ENCODE assay signal across 10 cellular contexts in genomic region chr6:7196019-7196402, GRCh38.
DNase-seq lines count a peak whose midpoint lies in the region; ATAC-seq and TF ChIP-seq lines count a peak whose summit lies in the region.
"Had no signal": no experiment of that assay in that cellular context is flagged by ENCODE, and none has a peak within 500 bp of the region (broad histone marks: within the 10 kb centered on the region; RNA-seq: fewer than 3 reads in every experiment).

No MANE protein-coding gene starts in this region.

- H3K4me3 Mint-ChIP-seq in activated T-cell treated with anti-CD3 and anti-CD28 coated beads, Interleukin-2, amount 50 U/mL, for 72 hours, result peak overlapping the region; percentile 60 to 74
- no peak overlapping the region for H3K4me3 Mint-ChIP-seq in WTC11

- no peak for DNase-seq in activated T-cell treated with anti-CD3 and anti-CD28 coated beads, Interleukin-2, amount 50 U/mL, for 72 hours
- DNase-seq in activated T-cell treated with anti-CD3 and anti-CD28 coated beads for 4 hours (no peak), WTC11 (ENCODE audit: low spot score) (no peak), left ventricle myocardium superior (no peak), sciatic nerve (ENCODE audit: low spot score) (no peak), KBM-7 (no peak), hepatic stellate cell (ENCODE audit: low spot score) (no peak)
- DNase-seq: nucleus accumbens had no signal

- POLR2A ChIA-PET in WTC11 (lab: Charles Lee), result no interaction called here

- ATAC-seq in activated T-cell treated with anti-CD3 and anti-CD28 coated beads, Interleukin-2, amount 50 U/mL, for 72 hours (replicated peaks in 1 of 2), result peak; percentile 54 to 55
- ATAC-seq in WTC11, result peak; percentile 59
- peak; percentile 52 for ATAC-seq in left ventricle myocardium superior
- ATAC-seq in sciatic nerve, result peak; percentile 73
- no peak for ATAC-seq in HG02938 (IDR thresholded peaks at IDR 0.05; ENCODE audit: unreplicated experiment)

- peaks cover 35% of the 10 kb centered on the region for H3K4me1 Mint-ChIP-seq in activated T-cell treated with anti-CD3 and anti-CD28 coated beads, Interleukin-2, amount 50 U/mL, for 72 hours (ENCODE audit: low read depth)
- peaks cover 23% of the 10 kb centered on the region for H3K4me1 Mint-ChIP-seq in WTC11

- intact Hi-C loops in left ventricle myocardium superior (cut with micrococcal nuclease), result no loop called here
- intact Hi-C loops in sciatic nerve (cut with DNase I), result no loop called here

- in situ Hi-C loops in KBM-7 (cut with MboI; ENCODE audit: low pct_unique_long_range_greater_than_20kb, low sequenced_read_pairs), result no loop called here

- H3K9me3 Mint-ChIP-seq in activated T-cell treated with anti-CD3 and anti-CD28 coated beads, Interleukin-2, amount 50 U/mL, for 72 hours, result no peaks in the 10 kb centered on the region
- H3K9me3 Mint-ChIP-seq in WTC11, result no peaks in the 10 kb centered on the region
- H3K9me3 Mint-ChIP-seq: IgD-negative memory B cell had no signal

- TF ChIP-seq CTCF in WTC11 (IDR thresholded peaks at IDR 0.05), result no peak

- CTCF ChIA-PET in WTC11 (lab: Charles Lee), result interaction anchor here (0.7 kb wide), 1 partner anchor 37 kb away, joined by 4 read pairs; no protein-coding TSS in a partner anchor

- H3K27me3 Mint-ChIP-seq in activated T-cell treated with anti-CD3 and anti-CD28 coated beads, Interleukin-2, amount 50 U/mL, for 72 hours (ENCODE audit: low read depth), result no peaks in the 10 kb centered on the region
- H3K27me3 Mint-ChIP-seq in WTC11 (ENCODE audit: low read depth), result no peaks in the 10 kb centered on the region
- H3K27me3 Mint-ChIP-seq: IgD-negative memory B cell had no signal

- peaks cover 0 to 17% of the 10 kb centered on the region in 2 donors for H3K36me3 Mint-ChIP-seq in activated T-cell treated with anti-CD3 and anti-CD28 coated beads, Interleukin-2, amount 50 U/mL, for 72 hours (ENCODE audit: insufficient read depth in 2 of 2)
- H3K36me3 Mint-ChIP-seq in WTC11, result peaks cover 16% of the 10 kb centered on the region

- H3K27ac Mint-ChIP-seq in activated T-cell treated with anti-CD3 and anti-CD28 coated beads, Interleukin-2, amount 50 U/mL, for 72 hours, result peak overlapping the region; percentile 60
- H3K27ac Mint-ChIP-seq in WTC11, result peak overlapping the region; percentile 63
- H3K27ac Mint-ChIP-seq: IgD-negative memory B cell had no signal

TF ChIP-seq in WTC11, 78 proteins besides CTCF, POLR2A, EP300 and RAD21:
- no peak for TF ChIP-seq ESRRA (CRISPR knock-in tag; IDR thresholded peaks at IDR 0.05; ENCODE audit: borderline replicate concordance)
- no peak for TF ChIP-seq JAZF1 (CRISPR knock-in tag; IDR thresholded peaks at IDR 0.05)
